Comparison of ENCODE assay signal across 24 cellular contexts in the genomic region with DNA sequence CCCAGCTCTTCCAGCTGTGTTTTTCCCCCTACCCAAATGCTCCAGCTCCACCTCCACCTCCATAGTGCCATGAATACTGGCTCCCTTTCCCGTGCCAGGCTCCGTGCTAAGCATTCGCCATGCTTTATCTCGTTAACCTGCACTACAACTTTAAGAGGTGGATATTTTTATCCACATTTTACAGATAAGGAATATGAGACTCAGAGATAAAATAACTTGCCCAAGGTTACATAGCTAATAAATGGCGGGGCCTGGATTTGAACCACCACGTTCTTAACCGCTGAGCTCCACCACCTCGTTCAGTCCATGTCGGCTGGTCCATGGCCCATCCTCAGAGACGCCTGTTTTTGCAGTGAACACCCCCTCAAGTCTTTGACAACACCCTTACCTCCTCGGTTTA.
DNase-seq lines count a peak whose midpoint lies in the region; TF ChIP-seq lines count a peak whose summit lies in the region.
"Had no signal": no experiment of that assay in that cellular context is flagged by ENCODE, and none has a peak within 500 bp of the region (broad histone marks: within the 10 kb centered on the region; RNA-seq: fewer than 3 reads in every experiment).

No MANE protein-coding gene starts in this region.

- no peaks in the 10 kb centered on the region for H3K9me3 Mint-ChIP-seq in MCF 10A (ENCODE audit: unreplicated experiment)
- H3K9me3 Mint-ChIP-seq: activated T-helper 1 cell treated with anti-CD3 and anti-CD28 coated beads, Interleukin-12 subunit alpha, Interleukin-12 subunit beta, Interleukin-2, Interleukin-4 antibody, amounts not matched to agents 30 ng/mL and 10 ng/mL and 1 ng/mL, durations not matched to agents 14 hours and 24 hours and 36 hours; CD4-positive, alpha-beta memory T cell; T-helper 1 cell treated with Interleukin-12 subunit alpha and Interleukin-12 subunit beta and Interleukin-4 antibody, amounts not matched to agents 30 μg/mL and 1 μg/mL, for 36 hours had no signal

- H3K4me3 ChIP-seq in breast epithelium (no peak overlapping the region), esophagus squamous epithelium (no peak overlapping the region), trophoblast cell (ENCODE audit: low read depth, low read length) (no peak overlapping the region), vagina (no peak overlapping the region), tibial nerve (no peak overlapping the region)
- H3K4me3 ChIP-seq: PC-9 had no signal

- H3K36me3 ChIP-seq in breast epithelium, result no peaks in the 10 kb centered on the region
- H3K36me3 ChIP-seq in esophagus squamous epithelium, result no peaks in the 10 kb centered on the region
- no peaks in the 10 kb centered on the region for H3K36me3 ChIP-seq in trophoblast cell (ENCODE audit: control insufficient read depth in 1 of 2, insufficient read depth in 2 of 2, low read length in 2 of 2)
- H3K36me3 ChIP-seq in vagina, result no peaks in the 10 kb centered on the region
- H3K36me3 ChIP-seq in tibial nerve, result no peaks in the 10 kb centered on the region

- POLR2A ChIA-PET in MCF 10A (lab: Yijun Ruan, JAX), result interaction anchor here (0.8 to 4.0 kb wide), 15 partner anchors 9 to 220 kb away, joined by 3 to 45 read pairs (median 7); partner anchors contain the start of gene ZFP36L1

- no peak overlapping the region for H3K18ac ChIP-seq in trophoblast cell (ENCODE audit: low read length)

- no peak overlapping the region for H4K12ac ChIP-seq in trophoblast cell (ENCODE audit: low read depth, low read length)

- no peak overlapping the region for H2BK120ac ChIP-seq in trophoblast cell (ENCODE audit: insufficient read depth, low read length, poor library complexity)

- H2AK5ac ChIP-seq in trophoblast cell (ENCODE audit: low read length), result no peak overlapping the region

- H3K23ac ChIP-seq in trophoblast cell (ENCODE audit: low read length), result no peak overlapping the region

- intact Hi-C loops in MCF 10A (cut with micrococcal nuclease) (no loop called here), breast epithelium (cut with DNase I; ENCODE audit: low total_unique reads) (no loop called here), esophagus squamous epithelium (cut with DNase I) (loop anchor here (5.0 to 10.0 kb wide), 2 partner anchors 109 to 133 kb away; no protein-coding TSS in a partner anchor), vagina (cut with DNase I) (no loop called here)

- peaks cover 18% of the 10 kb centered on the region for H3K79me1 ChIP-seq in trophoblast cell (ENCODE audit: low read length)

- H3K4me3 Mint-ChIP-seq in MCF 10A (ENCODE audit: unreplicated experiment), result no peak overlapping the region
- H3K4me3 Mint-ChIP-seq: activated T-helper 1 cell treated with anti-CD3 and anti-CD28 coated beads, Interleukin-12 subunit alpha, Interleukin-12 subunit beta, Interleukin-2, Interleukin-4 antibody, amounts not matched to agents 30 ng/mL and 10 ng/mL and 1 ng/mL, durations not matched to agents 14 hours and 24 hours and 36 hours; CD4-positive, alpha-beta memory T cell; T-helper 1 cell treated with Interleukin-12 subunit alpha and Interleukin-12 subunit beta and Interleukin-4 antibody, amounts not matched to agents 30 μg/mL and 1 μg/mL, for 36 hours had no signal

- no peak for TF ChIP-seq EP300 in tibial nerve (IDR thresholded peaks at IDR 0.05)

- H3K4ac ChIP-seq in trophoblast cell (ENCODE audit: low read depth, low read length), result no peak overlapping the region

- H3K4me1 ChIP-seq in breast epithelium (no peaks in the 10 kb centered on the region), esophagus squamous epithelium (peaks cover 47 to 86% (median 63%) of the 10 kb centered on the region in 3 donors), trophoblast cell (ENCODE audit: control insufficient read depth in 1 of 2, insufficient read depth in 2 of 2, low read length in 2 of 2) (peaks cover 7 to 15% of the 10 kb centered on the region in 2 experiments), vagina (peaks cover 63% of the 10 kb centered on the region), tibial nerve (peaks cover 0 to 33% (median 22%) of the 10 kb centered on the region in 4 donors)

- no peaks in the 10 kb centered on the region for H3K27me3 Mint-ChIP-seq in MCF 10A (ENCODE audit: insufficient read depth, unreplicated experiment)
- H3K27me3 Mint-ChIP-seq: CD4-positive, alpha-beta memory T cell had no signal

- H2BK12ac ChIP-seq in trophoblast cell (ENCODE audit: low read length), result no peak overlapping the region

- H3K9ac ChIP-seq in trophoblast cell (ENCODE audit: low read length), result no peak overlapping the region

- DNase-seq in MCF 10A (ENCODE audit: unreplicated experiment) (no peak), breast epithelium (ENCODE audit: low spot score in 2 of 2) (no peak), esophagus squamous epithelium (lab: John Stamatoyannopoulos, UW) (no peak), trophoblast cell (peak; percentile 31 to 76), vagina (ENCODE audit: extremely low spot score in 2 of 2) (no peak), tibial nerve (ENCODE audit: low spot score in 2 of 2) (no peak), DMS114 treated with DMSO at 0.1 percent for 48 hours (lab: John Stamatoyannopoulos, UW; ENCODE audit: unreplicated experiment) (no peak)
- DNase-seq in activated CD8-positive, alpha-beta memory T cell treated with anti-CD3 and anti-CD28 coated beads for 24 hours, result no peak
- DNase-seq: activated CD4-positive, alpha-beta T cell treated with anti-CD3 and anti-CD28 coated beads, Interleukin-2, amount 50 U/mL, for 4 hours; activated naive CD4-positive, alpha-beta T cell treated with anti-CD3 and anti-CD28 coated beads, Interleukin-2, amount 50 U/mL, for 16 hours; amygdala; CD4-positive, alpha-beta memory T cell; effector CD4-positive, alpha-beta T cell; glutamatergic neuron; KG1; NCI-H1417 treated with DMSO at 0.1 percent for 48 hours; NCI-H2081 treated with DMSO at 0.1 percent for 48 hours; NCI-H2227 treated with DMSO at 0.1 percent for 48 hours; PC-9; Right ventricle myocardium superior; stimulated activated CD4-positive, alpha-beta T cell treated with anti-CD3 and anti-CD28 coated beads, Interleukin-15, amount 100 ng/mL, for 24 hours; stimulated activated CD4-positive, alpha-beta T cell treated with anti-CD3 and anti-CD28 coated beads, Interleukin-4, amount 100 ng/mL, for 4 hours had no signal

- BruUV-seq in MCF 10A (replicated peaks; lab: Mats Ljungman, UMichigan), result no TSS peak

- no peaks in the 10 kb centered on the region for H3K9me3 ChIP-seq in breast epithelium
- no peaks in the 10 kb centered on the region for H3K9me3 ChIP-seq in esophagus squamous epithelium
- no peaks in the 10 kb centered on the region for H3K9me3 ChIP-seq in trophoblast cell (ENCODE audit: insufficient read depth, low read depth, low read length)
- H3K9me3 ChIP-seq in vagina, result no peaks in the 10 kb centered on the region
- no peaks in the 10 kb centered on the region for H3K9me3 ChIP-seq in tibial nerve

- H2BK5ac ChIP-seq in trophoblast cell (ENCODE audit: low read depth, low read length, poor library complexity), result no peak overlapping the region

- no peaks in the 10 kb centered on the region for H3K79me2 ChIP-seq in trophoblast cell (ENCODE audit: control insufficient read depth, insufficient read depth, low read length, poor library complexity)

- TF ChIP-seq POLR2A in breast epithelium (IDR thresholded peaks at IDR 0.05) (no peak), esophagus squamous epithelium (IDR thresholded peaks at IDR 0.05) (no peak), vagina (IDR thresholded peaks at IDR 0.05) (no peak), tibial nerve (IDR thresholded peaks at IDR 0.05) (no peak)

- no peak overlapping the region for H3K14ac ChIP-seq in trophoblast cell (ENCODE audit: low read length)

- H3K4me1 Mint-ChIP-seq in MCF 10A (ENCODE audit: insufficient read depth, unreplicated experiment), result peaks cover 58% of the 10 kb centered on the region

- H4K91ac ChIP-seq in trophoblast cell (ENCODE audit: low read depth, low read length), result no peak overlapping the region

- H3K27ac ChIP-seq in breast epithelium (no peak overlapping the region), esophagus squamous epithelium (peak overlapping the region; percentile 82 to 93 (median 84)), trophoblast cell (ENCODE audit: low read depth, low read length) (no peak overlapping the region), vagina (peak overlapping the region; percentile 52), tibial nerve (no peak overlapping the region)
- H3K27ac ChIP-seq: PC-9 had no signal

- no peak overlapping the region for H3K4me2 ChIP-seq in trophoblast cell (ENCODE audit: low read length)
- H3K4me2 ChIP-seq: PC-9 had no signal

- CTCF ChIA-PET in MCF 10A (lab: Yijun Ruan, JAX), result interaction anchor here (0.7 to 1.4 kb wide), 5 partner anchors 10 to 745 kb away, joined by 3 to 6 read pairs (median 4); no protein-coding TSS in a partner anchor

- 83 to 87% methylated on average over 11 of the region's 11 CpGs for WGBS in esophagus squamous epithelium, 2 donors
- WGBS in trophoblast cell (ENCODE audit: extremely low coverage, insufficient coverage, insufficient read length), result no CpG with 5 or more reads among the region's 11 CpGs
- WGBS in tibial nerve, 2 donors, result 96 to 97% methylated on average over 11 of the region's 11 CpGs

- H3K27ac Mint-ChIP-seq in MCF 10A (ENCODE audit: low read depth, unreplicated experiment), result peak overlapping the region; percentile 42
- H3K27ac Mint-ChIP-seq: activated T-helper 1 cell treated with anti-CD3 and anti-CD28 coated beads, Interleukin-12 subunit alpha, Interleukin-12 subunit beta, Interleukin-2, Interleukin-4 antibody, amounts not matched to agents 30 ng/mL and 10 ng/mL and 1 ng/mL, durations not matched to agents 14 hours and 24 hours and 36 hours; T-helper 1 cell treated with Interleukin-12 subunit alpha and Interleukin-12 subunit beta and Interleukin-4 antibody, amounts not matched to agents 30 μg/mL and 1 μg/mL, for 36 hours had no signal

- peaks cover 2% of the 10 kb centered on the region for H3K36me3 Mint-ChIP-seq in MCF 10A (ENCODE audit: insufficient read depth, unreplicated experiment)
- H3K36me3 Mint-ChIP-seq: CD4-positive, alpha-beta memory T cell had no signal

- no peak for TF ChIP-seq CTCF in MCF 10A (IDR thresholded peaks at IDR 0.05; ENCODE audit: unreplicated experiment)
- TF ChIP-seq CTCF in breast epithelium (IDR thresholded peaks at IDR 0.05), result no peak
- TF ChIP-seq CTCF in esophagus squamous epithelium (IDR thresholded peaks at IDR 0.05), result no peak
- TF ChIP-seq CTCF in vagina (IDR thresholded peaks at IDR 0.05), result no peak
- no peak for TF ChIP-seq CTCF in tibial nerve (IDR thresholded peaks at IDR 0.05)

- H2AFZ ChIP-seq in trophoblast cell (ENCODE audit: insufficient read depth, low read length, poor library complexity), result no peak overlapping the region
- H2AFZ ChIP-seq: PC-9 had no signal

- H3K27me3 ChIP-seq in breast epithelium (no peaks in the 10 kb centered on the region), esophagus squamous epithelium (no peaks in the 10 kb centered on the region), trophoblast cell (ENCODE audit: insufficient read depth, low read length) (no peaks in the 10 kb centered on the region), vagina (no peaks in the 10 kb centered on the region), tibial nerve (no peaks in the 10 kb centered on the region)

- no peak overlapping the region for H4K8ac ChIP-seq in trophoblast cell (ENCODE audit: low read depth, low read length)

Comparison
In these comparisons a context has a peak if more than half of its experiments do, and no peak if none do; other contexts are left out.
1. DNase-seq: peak in trophoblast cell (2 of 2); none in MCF 10A (single experiment), breast epithelium (0 of 2), esophagus squamous epithelium (single experiment), vagina (0 of 2), tibial nerve (0 of 2), DMS114 treated with DMSO at 0.1 percent for 48 hours (single experiment) and activated CD8-positive, alpha-beta memory T cell treated with anti-CD3 and anti-CD28 coated beads for 24 hours (single experiment).
2. H3K27ac ChIP-seq: peak in esophagus squamous epithelium (4 of 4) and vagina (single experiment); none in breast epithelium (0 of 2), trophoblast cell (single experiment) and tibial nerve (0 of 4).